25 cellular contexts compared by ENCODE assay signal in the genomic region with DNA sequence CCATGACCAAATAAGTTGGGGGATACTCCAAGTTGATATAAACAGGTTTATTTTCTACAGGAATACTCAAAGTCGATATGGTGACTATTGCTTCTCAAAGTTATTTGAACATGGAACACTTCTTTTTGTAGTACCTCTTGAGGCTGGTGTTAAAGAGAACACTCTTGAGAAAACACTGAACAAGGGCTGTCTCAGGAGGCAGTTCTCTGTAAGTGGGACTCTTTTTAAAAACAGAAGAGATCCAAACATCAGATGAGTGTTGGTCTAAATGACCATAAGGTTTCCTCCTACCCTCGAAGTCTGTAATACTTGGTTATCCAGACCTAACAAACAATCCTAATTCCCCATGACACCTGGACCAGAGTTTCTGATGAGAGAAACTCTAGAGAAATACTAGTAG.
"Had no signal": no experiment of that assay in that cellular context is flagged by ENCODE, and none has a peak within 500 bp of the region (broad histone marks: within the 10 kb centered on the region; RNA-seq: fewer than 3 reads in every experiment).

No MANE protein-coding gene starts in this region.

- FAIRE-seq: small intestine, urothelium cell line had no signal

- DNase-seq: occipital lobe; ovary; posterior cingulate gyrus; psoas muscle; right cardiac atrium; right lobe of liver; sigmoid colon; small intestine; stimulated activated CD4-positive, alpha-beta T cell treated with anti-CD3 and anti-CD28 coated beads, Interleukin-15, amount 100 ng/mL, for 24 hours; stimulated activated CD4-positive, alpha-beta T cell treated with anti-CD3 and anti-CD28 coated beads, Interleukin-2, amount 100 ng/mL, for 24 hours; stimulated activated CD4-positive, alpha-beta T cell treated with anti-CD3 and anti-CD28 coated beads, Interleukin-2, amount 100 ng/mL, for 48 hours; stimulated activated CD4-positive, alpha-beta T cell treated with anti-CD3 and anti-CD28 coated beads, Interleukin-4, amount 100 ng/mL, for 24 hours; stimulated activated naive B cell treated with anti-CD40 and anti-IgM and Interleukin-4, amounts not matched to agents 10 μg/mL and 1 μg/mL and 100 μg/mL, for 72 hours; stimulated activated naive CD4-positive, alpha-beta T cell treated with Interleukin-2 at 50 U/mL for 16 hours; stomach; trophoblast cell; upper lobe of left lung had no signal

- H3K4me2 ChIP-seq: neural progenitor cell had no signal

- H3K9me3 ChIP-seq: ovary, psoas muscle, right lobe of liver, sigmoid colon, stomach, thoracic aorta, thyroid gland, tibial nerve, upper lobe of left lung, vagina had no signal

- H3K4me3 ChIP-seq: neural progenitor cell, ovary, psoas muscle, right lobe of liver, sigmoid colon, stomach, thoracic aorta, thyroid gland, tibial nerve, upper lobe of left lung, vagina had no signal

- H3K9ac ChIP-seq: neural progenitor cell, parathyroid adenoma had no signal

- H3K27ac ChIP-seq: neural progenitor cell, ovary, parathyroid adenoma, psoas muscle, right lobe of liver, sigmoid colon, stomach, thoracic aorta, thyroid gland, tibial nerve, upper lobe of left lung, vagina had no signal

- H3K4me1 ChIP-seq: parathyroid adenoma, psoas muscle, right lobe of liver, sigmoid colon, stomach, thyroid gland, tibial nerve, upper lobe of left lung, vagina had no signal

- ATAC-seq: psoas muscle; right cardiac atrium; right lobe of liver; stimulated activated effector memory CD8-positive, alpha-beta T cell treated with anti-CD3 and anti-CD28 coated beads, Interleukin-12 subunit alpha, Interleukin-12 subunit beta, amount 100 ng/mL, for 72 hours; stimulated activated naive B cell treated with anti-CD40 and anti-IgM and Interleukin-4, amounts not matched to agents 10 μg/mL and 1 μg/mL and 100 μg/mL, for 72 hours had no signal

- H3K36me3 ChIP-seq: neural progenitor cell, ovary, right lobe of liver, sigmoid colon, stomach, thoracic aorta, thyroid gland, tibial nerve, upper lobe of left lung, vagina had no signal

- H3K27me3 ChIP-seq: neural progenitor cell, ovary, right lobe of liver, sigmoid colon, stomach, thyroid gland, tibial nerve, upper lobe of left lung, vagina had no signal
